Comparison of ENCODE assay signal across 22 cellular contexts in the genomic region with DNA sequence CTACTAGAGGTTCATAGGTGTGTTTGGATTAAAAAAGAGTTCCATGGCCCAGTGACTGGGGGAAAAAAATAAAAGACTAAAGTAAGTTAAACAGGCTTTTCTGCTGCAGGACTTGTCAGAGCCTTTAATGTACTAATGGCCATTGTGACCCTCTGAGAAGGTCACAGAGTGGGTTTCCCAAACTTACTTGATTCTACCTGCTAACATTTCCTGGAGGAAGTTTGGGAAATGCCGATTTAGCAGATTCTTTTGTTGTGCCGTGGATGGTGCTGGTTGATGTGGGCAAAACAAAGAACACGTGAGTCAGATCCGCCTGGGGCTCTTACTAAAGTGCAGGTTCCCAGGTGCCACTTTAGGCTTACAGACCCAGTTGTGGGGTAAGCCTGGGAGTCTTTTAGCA. TPM values are rescaled to one million over a fixed set of nuclear protein-coding genes. Genes with fewer than 3 reads are reported as not detected.
DNase-seq lines count a peak whose midpoint lies in the region; ATAC-seq, FAIRE-seq and TF ChIP-seq lines count a peak whose summit lies in the region.
"Had no signal": no experiment of that assay in that cellular context is flagged by ENCODE, and none has a peak within 500 bp of the region (broad histone marks: within the 10 kb centered on the region; RNA-seq: fewer than 3 reads in every experiment).

No MANE protein-coding gene starts in this region.

- no peak overlapping the region for H3K27ac ChIP-seq in HepG2 (ENCODE audit: extremely low read length, insufficient read depth, low read length)
- H3K27ac ChIP-seq in right lobe of liver, result no peak overlapping the region
- H3K27ac ChIP-seq in kidney (ENCODE audit: low read depth in 2 of 2, low read length in 2 of 2), result no peak overlapping the region
- H3K27ac ChIP-seq: 22Rv1, BLaER1, KMS-11 had no signal

- no peak overlapping the region for H2AFZ ChIP-seq in HepG2 (ENCODE audit: low read length)
- H2AFZ ChIP-seq: GM23338 had no signal

- no peaks in the 10 kb centered on the region for H4K20me1 ChIP-seq in HepG2 (ENCODE audit: insufficient read depth, low read length)
- H4K20me1 ChIP-seq: BLaER1 had no signal

- DNase-seq in HepG2 (ENCODE audit: low spot score) (no peak), right lobe of liver (no peak), bronchial epithelial cell (ENCODE audit: low read depth) (peak; percentile 5), kidney (peak; percentile 8), Calu3 (no peak), GM12892 (ENCODE audit: insufficient read length) (no peak), GM10266 (ENCODE audit: extremely low spot score) (no peak)
- DNase-seq: CD4-positive, alpha-beta memory T cell; DMS79 treated with DMSO at 0.1 percent for 48 hours; GF-D8; H7 had no signal

- H3K4me3 ChIP-seq in HepG2 (replicated peaks in 1 of 3; ENCODE audit: insufficient read depth in 1 of 3, low read depth in 2 of 3, low read length in 3 of 3) (no peak overlapping the region), right lobe of liver (no peak overlapping the region), bronchial epithelial cell (ENCODE audit: low read depth, low read length) (no peak overlapping the region), kidney (ENCODE audit: low read length in 2 of 2) (no peak overlapping the region)
- H3K4me3 ChIP-seq: BLaER1, GM12878, GM23338 had no signal

- TF ChIP-seq EP300 in HepG2 (IDR thresholded peaks at IDR 0.05; ENCODE audit: low read depth in 2 of 2, low read length in 2 of 2) (no peak), HepG2 (CRISPR knock-in tag; IDR thresholded peaks at IDR 0.05; ENCODE audit: borderline replicate concordance) (no peak)

- H3K27me3 ChIP-seq in HepG2 (ENCODE audit: control insufficient read depth in 1 of 2, insufficient read depth in 2 of 2, low read length in 2 of 2), result peaks cover 0 to 9% of the 10 kb centered on the region in 2 experiments; a peak in 2 of 5 replicates
- H3K27me3 ChIP-seq in right lobe of liver, result no peaks in the 10 kb centered on the region
- H3K27me3 ChIP-seq in bronchial epithelial cell (ENCODE audit: control insufficient read depth, insufficient read depth, low read length), result no peaks in the 10 kb centered on the region
- H3K27me3 ChIP-seq: BLaER1 had no signal

- H3K4me3 Mint-ChIP-seq in Calu3 (ENCODE audit: low read depth, unreplicated experiment), result no peak overlapping the region
- H3K4me3 Mint-ChIP-seq: CD14-positive monocyte; CD4-positive, alpha-beta memory T cell; GM23338; IgD-negative memory B cell had no signal

- TF ChIP-seq RAD21 in HepG2 (CRISPR knock-in tag; IDR thresholded peaks at IDR 0.05), result no peak

- H3K4me1 ChIP-seq in HepG2 (ENCODE audit: insufficient read depth, low read length) (peaks cover 27% of the 10 kb centered on the region), right lobe of liver (no peaks in the 10 kb centered on the region), kidney (ENCODE audit: control insufficient read depth in 1 of 2, insufficient read depth in 1 of 2, low read depth in 1 of 2, low read length in 2 of 2) (no peaks in the 10 kb centered on the region)

- no peak overlapping the region for H3K9ac ChIP-seq in HepG2 (ENCODE audit: insufficient read depth, low read depth, low read length)
- no peak overlapping the region for H3K9ac ChIP-seq in kidney (ENCODE audit: low read length in 2 of 2)
- H3K9ac ChIP-seq: BLaER1, KMS-11 had no signal

- no peaks in the 10 kb centered on the region for H3K36me3 Mint-ChIP-seq in Calu3 (ENCODE audit: insufficient read depth, unreplicated experiment)
- H3K36me3 Mint-ChIP-seq: CD14-positive monocyte; CD4-positive, alpha-beta memory T cell; IgD-negative memory B cell had no signal

- peaks cover 92% of the 10 kb centered on the region for H3K27me3 Mint-ChIP-seq in Calu3 (ENCODE audit: unreplicated experiment)
- H3K27me3 Mint-ChIP-seq: IgD-negative memory B cell had no signal

- no peak overlapping the region for H3K27ac Mint-ChIP-seq in Calu3 (ENCODE audit: unreplicated experiment)
- H3K27ac Mint-ChIP-seq: CD14-positive monocyte, GM23338, IgD-negative memory B cell had no signal

- no peaks in the 10 kb centered on the region for H3K9me3 Mint-ChIP-seq in Calu3 (ENCODE audit: low read depth, unreplicated experiment)
- H3K9me3 Mint-ChIP-seq: GM23338, IgD-negative memory B cell had no signal

- H3K9me3 ChIP-seq in HepG2 (ENCODE audit: low read length), result no peaks in the 10 kb centered on the region
- no peaks in the 10 kb centered on the region for H3K9me3 ChIP-seq in right lobe of liver
- no peaks in the 10 kb centered on the region for H3K9me3 ChIP-seq in kidney (ENCODE audit: control insufficient read depth in 1 of 2, low read length in 2 of 2)
- H3K9me3 ChIP-seq: BLaER1 had no signal

- 22% methylated on average over 4 of the region's 4 CpGs for WGBS in HepG2 (ENCODE audit: low lambda C conversion rate)
- whole genome bisulfite sequencing in right lobe of liver (ENCODE audit: insufficient coverage, low coverage, low lambda C conversion rate, missing lambda C conversion rate), result no CpG with 5 or more reads among the region's 4 CpGs

- TF ChIP-seq POLR2A in HepG2 (IDR thresholded peaks at IDR 0.05; ENCODE audit: insufficient read depth in 1 of 2, low read depth in 2 of 2, low read length in 2 of 2) (no peak), right lobe of liver (IDR thresholded peaks at IDR 0.05) (no peak), GM12892 (IDR thresholded peaks at IDR 0.05; ENCODE audit: low read depth, low read length) (no peak)

- TF ChIP-seq CTCF in HepG2 (CRISPR knock-in tag; IDR thresholded peaks at IDR 0.05) (no peak), right lobe of liver (IDR thresholded peaks at IDR 0.05) (no peak), bronchial epithelial cell (IDR thresholded peaks at IDR 0.05; ENCODE audit: insufficient read depth, low read length, severe bottlenecking) (no peak), kidney (IDR thresholded peaks at IDR 0.05; ENCODE audit: borderline replicate concordance, extremely low read depth, insufficient read depth) (no peak), Calu3 (IDR thresholded peaks at IDR 0.05; ENCODE audit: unreplicated experiment) (no peak), GM10266 (IDR thresholded peaks at IDR 0.05; ENCODE audit: control insufficient read depth, insufficient read depth, low read depth, missing control alignments) (no peak)

- H3K4me2 ChIP-seq in HepG2 (ENCODE audit: low read depth, low read length), result no peak overlapping the region
- H3K4me2 ChIP-seq: BLaER1, GM23338, KMS-11 had no signal

- FAIRE-seq in HepG2 (lab: Jason Lieb, UNC) (no peak), bronchial epithelial cell (lab: Jason Lieb, UNC) (no peak), kidney (lab: Jason Lieb, UNC) (no peak), GM12892 (lab: Jason Lieb, UNC) (no peak)
- FAIRE-seq: GM12878 had no signal

- BruUV-seq in HepG2 (replicated peaks; lab: Mats Ljungman, UMichigan) (no TSS peak), Calu3 (replicated peaks; lab: Mats Ljungman, UMichigan) (no TSS peak)

- no peaks in the 10 kb centered on the region for H3K36me3 ChIP-seq in HepG2 (replicated peaks in 1 of 2; ENCODE audit: control insufficient read depth in 1 of 2, insufficient read depth in 2 of 2, low read length in 2 of 2)
- H3K36me3 ChIP-seq in right lobe of liver, result no peaks in the 10 kb centered on the region
- no peaks in the 10 kb centered on the region for H3K36me3 ChIP-seq in bronchial epithelial cell (ENCODE audit: control insufficient read depth, insufficient read depth, low read length)
- no peaks in the 10 kb centered on the region for H3K36me3 ChIP-seq in kidney (ENCODE audit: control insufficient read depth in 1 of 2, insufficient read depth in 2 of 2, low read length in 2 of 2)
- H3K36me3 ChIP-seq: BLaER1 had no signal

- POLR2A ChIA-PET in HepG2 (lab: Yijun Ruan, JAX), result no interaction called here

- in situ Hi-C loops in HepG2 (cut with HindIII; ENCODE audit: extremely low pct_ligation_motif_present, low pct_unique_long_range_greater_than_20kb), result no loop called here

- intact Hi-C loops in HepG2 (cut with micrococcal nuclease; ENCODE audit: unreplicated experiment) (no loop called here), right lobe of liver (cut with DNase I) (no loop called here), kidney (cut with DNase I) (no loop called here), Calu3 (cut with micrococcal nuclease; ENCODE audit: unreplicated experiment) (no loop called here)

- no peaks in the 10 kb centered on the region for H3K4me1 Mint-ChIP-seq in Calu3 (ENCODE audit: low read depth, unreplicated experiment)
- H3K4me1 Mint-ChIP-seq: CD14-positive monocyte had no signal

- CTCF ChIA-PET in HepG2 (lab: Yijun Ruan, JAX; ENCODE audit: low intra/inter-chr PET ratio, low total read pairs), result no interaction called here
- CTCF ChIA-PET in Calu3 (lab: Charles Lee), result no interaction called here

- H3K79me2 ChIP-seq in HepG2 (ENCODE audit: insufficient read depth, low read length), result no peaks in the 10 kb centered on the region

- ATAC-seq in HepG2 (no peak), right lobe of liver (no peak)
- ATAC-seq: GM12878, GM23338, HCT116 had no signal

RNA-seq across cellular contexts. Expression of gene STH, which starts 13.6 kb away (rescaled TPM):
- not detected in 2 replicates for total RNA-seq in HepG2 (2016; rRNA removed; fragmentation: Illumina TruSeq; extraction: Trizol)
- total RNA-seq in HepG2 (2016; cell fraction: cytosol; rRNA removed; fragmentation: Illumina TruSeq; extraction: Trizol; ENCODE audit: low read depth), result not detected in 2 replicates
- not detected in 2 replicates for total RNA-seq in HepG2 (2016; cell fraction: insoluble cytoplasmic fraction; rRNA removed; fragmentation: Illumina TruSeq; extraction: Trizol)
- total RNA-seq in HepG2 (2016; cell fraction: membrane; rRNA removed; fragmentation: Illumina TruSeq; extraction: Trizol), result not detected in 2 replicates
- not detected in 2 replicates for total RNA-seq in HepG2 (2016; cell fraction: nucleus; rRNA removed; fragmentation: Illumina TruSeq; extraction: Trizol)
- polyA plus RNA-seq in HepG2 (2011; rRNA removed), result 0.37 TPM in 1 of 2 replicates, not detected in the other
- polyA plus RNA-seq in HepG2 (2011; cell fraction: cytosol; rRNA removed), result not detected in 2 replicates
- not detected in 2 replicates for polyA plus RNA-seq in HepG2 (2011; cell fraction: nucleus; rRNA removed)
- not detected in 2 replicates for polyA plus RNA-seq in HepG2 (2012)
- not detected in 2 replicates for polyA plus RNA-seq in HepG2 (2016; cell fraction: cytosol; fragmentation: Illumina TruSeq; extraction: Trizol; ENCODE audit: low read depth)
- not detected in 2 replicates for polyA plus RNA-seq in HepG2 (2016; cell fraction: insoluble cytoplasmic fraction; fragmentation: Illumina TruSeq; extraction: Trizol; ENCODE audit: low read depth)
- polyA plus RNA-seq in HepG2 (2016; cell fraction: membrane; fragmentation: Illumina TruSeq; extraction: Trizol; ENCODE audit: low read depth), result not detected in 2 replicates
- polyA plus RNA-seq in HepG2 (2016; cell fraction: nucleus; fragmentation: Illumina TruSeq; extraction: Trizol; ENCODE audit: insufficient read depth, low read depth), result not detected in 2 replicates
- 0.78 TPM in 1 of 2 replicates, not detected in the other for polyA minus RNA-seq in HepG2 (2011; rRNA and poly(A)+ RNA removed; ENCODE audit: low replicate concordance)
- polyA minus RNA-seq in HepG2 (2011; cell fraction: cytosol; rRNA and poly(A)+ RNA removed), result not detected in 2 replicates
- not detected in 2 replicates for polyA minus RNA-seq in HepG2 (2011; cell fraction: nucleus; rRNA and poly(A)+ RNA removed)
- not detected for total RNA-seq in right lobe of liver
- total RNA-seq in bronchial epithelial cell, result not detected in 2 replicates
- not detected for total RNA-seq in kidney
- polyA plus RNA-seq in kidney (ENCODE audit: insufficient read depth, low read depth, low replicate concordance), result not detected
- total RNA-seq in Calu3 (2022), result not detected in 2 replicates
- not detected for polyA plus RNA-seq in GM12892 (2012; ENCODE audit: missing spikeins)
- total RNA-seq: A673; CD4-positive, alpha-beta memory T cell; GM12878; GM23338; H7; HT-29 had no signal
- polyA plus RNA-seq: AG04450; CD14-positive monocyte; CD4-positive, alpha-beta memory T cell; GM12878; IgD-negative memory B cell had no signal

Comparison
In these comparisons a context has a peak if more than half of its experiments do, and no peak if none do; other contexts are left out.
1. DNase-seq: peak in bronchial epithelial cell (single experiment) and kidney (single experiment); none in HepG2 (single experiment), right lobe of liver (0 of 3), Calu3 (single experiment), GM12892 (single experiment) and GM10266 (single experiment).